In genomic region chr3:126961191-126961790, GRCh38 we compare ENCODE assay signal across 8 cellular contexts. TPM values are rescaled to one million over a fixed set of nuclear protein-coding genes. Genes with fewer than 3 reads are reported as not detected.
A peak's percentile ranks its signal among the peaks of the same experiment; 100 is the strongest.
DNase-seq lines count a peak whose midpoint lies in the region; ATAC-seq lines count a peak whose summit lies in the region.

No MANE protein-coding gene starts in this region.

- H3K4me3 ChIP-seq in skin epidermis: no peak overlapping the region

- ATAC-seq in GM18907 (IDR thresholded peaks at IDR 0.05; ENCODE audit: unreplicated experiment) (peak; percentile 44), HG02852 (IDR thresholded peaks at IDR 0.05; ENCODE audit: unreplicated experiment) (no peak), GM21528 (IDR thresholded peaks at IDR 0.05; ENCODE audit: low FRiP score, unreplicated experiment) (no peak)

- peak overlapping the region in 19 of 21 experiments; percentile 32 to 84 (median 74) for H3K27ac ChIP-seq in skin epidermis

- DNase-seq in LHCN-M2 (ENCODE audit: low read depth) (peak; percentile 87), fibroblast of gingiva (ENCODE audit: low read depth) (peak; percentile 88), NCI-H526 treated with DMSO at 0.1 percent for 48 hours (lab: John Stamatoyannopoulos, UW) (no peak), NCI-H1092 treated with DMSO at 0.1 percent for 48 hours (lab: John Stamatoyannopoulos, UW) (no peak)

RNA-seq across cellular contexts. Expression of gene PLXNA1, which starts 21.6 kb away (rescaled TPM):
- total RNA-seq in LHCN-M2 (2014; rRNA removed): 65.6 and 88.7 TPM in 2 replicates
- 41.7 TPM for polyA plus RNA-seq in LHCN-M2 (2012)

Comparison
In these comparisons a context has a peak if more than half of its experiments do, and no peak if none do; other contexts are left out.
1. DNase-seq: peak in LHCN-M2 (single experiment) and fibroblast of gingiva (single experiment); none in NCI-H526 treated with DMSO at 0.1 percent for 48 hours (single experiment) and NCI-H1092 treated with DMSO at 0.1 percent for 48 hours (single experiment).